In the genomic region with DNA sequence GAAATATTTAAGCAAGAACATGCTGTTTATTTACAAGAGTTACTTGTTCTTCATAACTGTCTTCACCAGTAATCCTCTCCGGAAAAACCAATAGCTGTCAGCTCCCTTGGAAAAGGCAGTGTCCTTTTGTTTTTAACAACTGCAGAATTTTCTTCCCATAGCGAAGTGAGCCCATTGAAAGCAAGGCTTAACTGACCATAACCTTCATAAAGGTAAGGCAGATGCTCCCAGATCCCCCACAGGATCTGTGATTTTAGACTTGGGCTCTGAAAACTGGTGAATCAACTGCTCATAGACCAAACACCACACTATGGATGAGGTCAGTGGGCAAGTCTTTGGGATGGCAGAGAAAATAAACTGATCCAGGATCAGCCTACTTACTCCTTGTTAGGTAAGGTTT, we compare ENCODE assay signal across 15 cellular contexts.
DNase-seq lines count a peak whose midpoint lies in the region; ATAC-seq and TF ChIP-seq lines count a peak whose summit lies in the region.
"Had no signal": no experiment of that assay in that cellular context is flagged by ENCODE, and none has a peak within 500 bp of the region (broad histone marks: within the 10 kb centered on the region; RNA-seq: fewer than 3 reads in every experiment).

No MANE protein-coding gene starts in this region.

- H3K4me1 ChIP-seq in testis: peaks cover 6% of the 10 kb centered on the region

- DNase-seq in LHCN-M2 (ENCODE audit: low read depth) (peak; percentile 43), coronary artery (ENCODE audit: low spot score) (no peak), testis (no peak), 8988T (no peak), UCSD-AML1 (lab: John Stamatoyannopoulos, UW; ENCODE audit: unreplicated experiment) (no peak), T-helper 2 cell (no peak)
- no peak for DNase-seq in stimulated activated naive CD8-positive, alpha-beta T cell treated with anti-CD3 and anti-CD28 coated beads, Interleukin-15, amount 100 ng/mL, for 72 hours
- DNase-seq: activated CD4-positive, CD25-positive, alpha-beta regulatory T cell; activated naive CD8-positive, alpha-beta T cell treated with anti-CD3 and anti-CD28 coated beads, Interleukin-2, amount 50 U/mL, for 24 hours; effector memory CD8-positive, alpha-beta T cell; KG1; NCI-H2081 had no signal

- no peaks in the 10 kb centered on the region for H3K27me3 ChIP-seq in layer of hippocampus (ENCODE audit: control insufficient read depth, insufficient read depth, low read length)
- H3K27me3 ChIP-seq in testis: no peaks in the 10 kb centered on the region
- H3K27me3 ChIP-seq: tibial nerve had no signal

- no peak for ATAC-seq in stimulated activated naive CD8-positive, alpha-beta T cell treated with anti-CD3 and anti-CD28 coated beads, Interleukin-15, amount 100 ng/mL, for 72 hours
- ATAC-seq: activated naive CD8-positive, alpha-beta T cell treated with anti-CD3 and anti-CD28 coated beads, Interleukin-2, amount 50 U/mL, for 24 hours; effector memory CD8-positive, alpha-beta T cell had no signal

- peak overlapping the region; percentile 43 for H3K4me3 ChIP-seq in coronary artery
- no peak overlapping the region for H3K4me3 ChIP-seq in testis
- H3K4me3 ChIP-seq: tibial nerve had no signal

- WGBS in testis, 2 donors: 55 to 57% methylated on average over 2 of the region's 2 CpGs

- no peaks in the 10 kb centered on the region for H3K36me3 ChIP-seq in testis (ENCODE audit: low read depth, missing control alignments)
- H3K36me3 ChIP-seq: tibial nerve had no signal

- no peaks in the 10 kb centered on the region for H3K9me3 Mint-ChIP-seq in stimulated activated naive CD8-positive, alpha-beta T cell treated with anti-CD3 and anti-CD28 coated beads, Interleukin-15, amount 100 ng/mL, for 72 hours
- H3K9me3 Mint-ChIP-seq: activated naive CD8-positive, alpha-beta T cell treated with anti-CD3 and anti-CD28 coated beads, Interleukin-2, amount 50 U/mL, for 24 hours; effector memory CD8-positive, alpha-beta T cell; mesothelial cell of epicardium had no signal

- no peaks in the 10 kb centered on the region for H3K4me1 Mint-ChIP-seq in stimulated activated naive CD8-positive, alpha-beta T cell treated with anti-CD3 and anti-CD28 coated beads, Interleukin-15, amount 100 ng/mL, for 72 hours
- H3K4me1 Mint-ChIP-seq: activated naive CD8-positive, alpha-beta T cell treated with anti-CD3 and anti-CD28 coated beads, Interleukin-2, amount 50 U/mL, for 24 hours had no signal

- no peaks in the 10 kb centered on the region for H3K27me3 Mint-ChIP-seq in stimulated activated naive CD8-positive, alpha-beta T cell treated with anti-CD3 and anti-CD28 coated beads, Interleukin-15, amount 100 ng/mL, for 72 hours

- no peak overlapping the region for H3K27ac Mint-ChIP-seq in stimulated activated naive CD8-positive, alpha-beta T cell treated with anti-CD3 and anti-CD28 coated beads, Interleukin-15, amount 100 ng/mL, for 72 hours
- H3K27ac Mint-ChIP-seq: activated naive CD8-positive, alpha-beta T cell treated with anti-CD3 and anti-CD28 coated beads, Interleukin-2, amount 50 U/mL, for 24 hours; effector memory CD8-positive, alpha-beta T cell; mesothelial cell of epicardium had no signal

- H3K9me3 ChIP-seq in testis: no peaks in the 10 kb centered on the region
- H3K9me3 ChIP-seq: tibial nerve had no signal

- no peak for TF ChIP-seq CTCF in coronary artery (IDR thresholded peaks at IDR 0.05)
- no peak for TF ChIP-seq CTCF in testis (IDR thresholded peaks at IDR 0.05)

- peak overlapping the region in 1 of 2 donors; percentile 61 for H3K27ac ChIP-seq in coronary artery
- peak overlapping the region; percentile 24 for H3K27ac ChIP-seq in layer of hippocampus (ENCODE audit: low read depth, low read length)
- peak overlapping the region; percentile 31 to 53 for H3K27ac ChIP-seq in testis

- no peak overlapping the region for H3K4me3 Mint-ChIP-seq in stimulated activated naive CD8-positive, alpha-beta T cell treated with anti-CD3 and anti-CD28 coated beads, Interleukin-15, amount 100 ng/mL, for 72 hours
- H3K4me3 Mint-ChIP-seq: activated naive CD8-positive, alpha-beta T cell treated with anti-CD3 and anti-CD28 coated beads, Interleukin-2, amount 50 U/mL, for 24 hours; effector memory CD8-positive, alpha-beta T cell; mesothelial cell of epicardium had no signal

- TF ChIP-seq POLR2A in testis (IDR thresholded peaks at IDR 0.05): no peak

- intact Hi-C loops in testis (cut with DNase I; ENCODE audit: low total_unique reads): no loop called here
